21 cellular contexts compared by ENCODE assay signal in the genomic region with DNA sequence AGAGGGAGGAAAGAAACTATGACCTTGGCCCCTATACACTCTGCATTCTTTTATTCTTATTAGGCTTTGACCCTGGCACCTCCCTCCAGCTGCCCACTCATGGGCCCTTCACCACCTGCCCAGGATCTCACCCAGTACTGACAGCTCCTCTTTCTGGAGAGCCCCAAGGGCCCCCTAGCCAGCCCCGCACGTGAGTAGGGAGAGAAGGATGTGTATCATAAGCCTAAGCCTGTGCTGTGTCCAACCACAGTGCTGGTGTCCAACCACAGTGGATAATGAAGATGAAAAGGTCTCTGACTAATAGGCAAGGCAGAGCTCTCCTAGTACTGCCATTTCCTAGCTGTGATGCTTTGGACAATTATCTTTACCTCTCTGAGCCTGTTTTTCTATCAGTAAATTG. TPM values are rescaled to one million over a fixed set of nuclear protein-coding genes. Genes with fewer than 3 reads are reported as not detected.
"Had no signal": no experiment of that assay in that cellular context is flagged by ENCODE, and none has a peak within 500 bp of the region (broad histone marks: within the 10 kb centered on the region; RNA-seq: fewer than 3 reads in every experiment).

No MANE protein-coding gene starts in this region.

- ATAC-seq: activated CD8-positive, alpha-beta T cell treated with anti-CD3 and anti-CD28 coated beads for 36 hours; activated T-cell treated with anti-CD3 and anti-CD28 coated beads, Interleukin-2, amount 50 U/mL, for 72 hours; T-helper 17 cell had no signal

- H3K36me3 Mint-ChIP-seq: activated naive CD4-positive, alpha-beta T cell treated with anti-CD3 and anti-CD28 coated beads, Interleukin-2, amount 50 U/mL, for 72 hours had no signal

- H3K4me3 Mint-ChIP-seq: activated B cell treated with CpG ODN at 0.5 μM for 24 hours; activated CD8-positive, alpha-beta T cell treated with anti-CD3 and anti-CD28 coated beads for 36 hours; activated T-cell treated with anti-CD3 and anti-CD28 coated beads, Interleukin-2, amount 50 U/mL, for 72 hours; T-helper 17 cell had no signal

- H3K27ac Mint-ChIP-seq: activated B cell treated with CpG ODN at 0.5 μM for 24 hours; activated CD8-positive, alpha-beta T cell treated with anti-CD3 and anti-CD28 coated beads for 36 hours; activated naive CD4-positive, alpha-beta T cell treated with anti-CD3 and anti-CD28 coated beads, Interleukin-2, amount 50 U/mL, for 72 hours; activated T-cell treated with anti-CD3 and anti-CD28 coated beads, Interleukin-2, amount 50 U/mL, for 72 hours; T-helper 17 cell had no signal

- H3K27ac ChIP-seq: brain microvascular endothelial cell, cardiac muscle cell, PC-9 had no signal

- H3K36me3 ChIP-seq: brain microvascular endothelial cell, cardiac muscle cell had no signal

- H3K9me3 Mint-ChIP-seq: activated B cell treated with CpG ODN at 0.5 μM for 24 hours; activated CD8-positive, alpha-beta T cell treated with anti-CD3 and anti-CD28 coated beads for 36 hours; activated T-cell treated with anti-CD3 and anti-CD28 coated beads, Interleukin-2, amount 50 U/mL, for 72 hours had no signal

- DNase-seq: activated B cell treated with CpG ODN at 0.5 μM for 24 hours; activated CD8-positive, alpha-beta memory T cell treated with anti-CD3 and anti-CD28 coated beads, Interleukin-2, amount 50 U/mL, for 4 hours; activated CD8-positive, alpha-beta T cell treated with anti-CD3 and anti-CD28 coated beads for 36 hours; activated naive CD4-positive, alpha-beta T cell treated with Interleukin-2 at 50 U/mL for 16 hours; activated T-cell treated with anti-CD3 and anti-CD28 coated beads, Interleukin-2, amount 50 U/mL, for 72 hours; brain microvascular endothelial cell; cerebellar nuclear complex; Karpas-422; NCI-H1105 treated with DMSO at 0.1 percent for 48 hours; NCI-H1436 treated with DMSO at 0.1 percent for 48 hours; NCI-H187; NCI-H2081; NCI-H446; NCI-H524; PC-9; SHP77 treated with DMSO at 0.1 percent for 48 hours; T-helper 17 cell; T-helper 9 cell had no signal

- H3K4me1 Mint-ChIP-seq: activated B cell treated with CpG ODN at 0.5 μM for 24 hours had no signal

- H3K4me3 ChIP-seq: cardiac muscle cell, PC-9 had no signal

RNA-seq across cellular contexts. Expression of a gene that starts 4.2 kb away (rescaled TPM):
- total RNA-seq: activated B cell treated with CpG ODN at 0.5 μM for 24 hours; activated CD8-positive, alpha-beta T cell treated with anti-CD3 and anti-CD28 coated beads for 36 hours; activated naive CD4-positive, alpha-beta T cell treated with anti-CD3 and anti-CD28 coated beads, Interleukin-2, amount 50 U/mL, for 72 hours; activated T-cell treated with anti-CD3 and anti-CD28 coated beads, Interleukin-2, amount 50 U/mL, for 72 hours; cardiac muscle cell; PC-9; T-helper 17 cell had no signal
- polyA plus RNA-seq: adipose tissue, cardiac muscle cell had no signal

RNA-seq across cellular contexts. Expression of a gene that starts 4.6 kb away (rescaled TPM):
- total RNA-seq: activated B cell treated with CpG ODN at 0.5 μM for 24 hours; activated CD8-positive, alpha-beta T cell treated with anti-CD3 and anti-CD28 coated beads for 36 hours; activated naive CD4-positive, alpha-beta T cell treated with anti-CD3 and anti-CD28 coated beads, Interleukin-2, amount 50 U/mL, for 72 hours; activated T-cell treated with anti-CD3 and anti-CD28 coated beads, Interleukin-2, amount 50 U/mL, for 72 hours; cardiac muscle cell; PC-9; T-helper 17 cell had no signal
- polyA plus RNA-seq: adipose tissue, cardiac muscle cell had no signal

RNA-seq across cellular contexts. Expression of a gene that starts 28.0 kb away (rescaled TPM):
- total RNA-seq: cardiac muscle cell had no signal
